Comparison of ENCODE assay signal across 2 cellular contexts in the genomic region with DNA sequence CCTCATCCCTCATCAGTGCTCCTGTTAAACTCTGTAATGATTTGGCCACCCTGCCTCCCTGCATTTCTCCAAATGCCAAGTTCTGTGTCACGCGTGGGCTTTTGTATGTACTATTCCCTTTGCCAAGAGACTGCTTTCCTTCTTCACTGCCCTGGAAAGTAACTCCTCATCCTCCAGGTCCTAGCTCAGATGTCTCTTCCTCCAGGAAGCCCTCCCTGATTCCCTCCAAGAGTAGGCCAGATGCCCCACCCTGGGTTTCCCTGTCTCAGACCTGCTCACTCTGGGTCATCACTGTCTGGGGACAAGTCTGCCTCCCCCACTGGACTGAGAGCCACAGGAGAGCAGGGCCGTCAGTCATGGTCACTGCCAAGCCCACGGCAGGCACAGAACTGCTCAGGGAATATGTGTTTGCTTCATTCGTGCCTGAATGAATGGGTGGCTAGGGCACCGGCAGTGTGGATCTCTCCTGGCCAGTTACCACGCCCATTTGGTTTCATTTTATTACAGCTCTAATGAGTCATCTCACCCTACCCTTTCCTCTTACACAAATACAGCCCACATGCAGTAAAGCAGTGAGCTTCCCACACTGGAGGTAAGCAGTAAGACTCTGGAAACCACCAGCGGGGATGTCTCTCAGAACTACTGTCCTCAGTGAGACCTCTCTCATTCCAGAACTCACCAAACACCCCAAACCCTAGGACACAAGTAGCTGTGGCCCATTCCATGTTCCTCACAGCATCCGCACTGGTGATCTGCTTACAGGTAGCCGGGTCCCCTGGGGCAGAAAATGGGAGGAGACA.
TF ChIP-seq lines count a peak whose summit lies in the region.

No MANE protein-coding gene starts in this region.

TF ChIP-seq in HEK293, 187 proteins besides CTCF, POLR2A, EP300 and RAD21 (continued from another document and continues in another):
- TF ChIP-seq PRDM1 (tag by site-specific recombination; IDR thresholded peaks at IDR 0.05), result 0 out of 2 replicates have a peak, but pooled peaks have one; percentile 55
- TF ChIP-seq, protein P1, sequence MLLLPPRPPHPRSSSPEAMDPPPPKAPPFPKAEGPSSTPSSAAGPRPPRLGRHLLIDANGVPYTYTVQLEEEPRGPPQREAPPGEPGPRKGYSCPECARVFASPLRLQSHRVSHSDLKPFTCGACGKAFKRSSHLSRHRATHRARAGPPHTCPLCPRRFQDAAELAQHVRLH (tag by site-specific recombination; IDR thresholded peaks at IDR 0.05), result no peak
- TF ChIP-seq, protein P2, sequence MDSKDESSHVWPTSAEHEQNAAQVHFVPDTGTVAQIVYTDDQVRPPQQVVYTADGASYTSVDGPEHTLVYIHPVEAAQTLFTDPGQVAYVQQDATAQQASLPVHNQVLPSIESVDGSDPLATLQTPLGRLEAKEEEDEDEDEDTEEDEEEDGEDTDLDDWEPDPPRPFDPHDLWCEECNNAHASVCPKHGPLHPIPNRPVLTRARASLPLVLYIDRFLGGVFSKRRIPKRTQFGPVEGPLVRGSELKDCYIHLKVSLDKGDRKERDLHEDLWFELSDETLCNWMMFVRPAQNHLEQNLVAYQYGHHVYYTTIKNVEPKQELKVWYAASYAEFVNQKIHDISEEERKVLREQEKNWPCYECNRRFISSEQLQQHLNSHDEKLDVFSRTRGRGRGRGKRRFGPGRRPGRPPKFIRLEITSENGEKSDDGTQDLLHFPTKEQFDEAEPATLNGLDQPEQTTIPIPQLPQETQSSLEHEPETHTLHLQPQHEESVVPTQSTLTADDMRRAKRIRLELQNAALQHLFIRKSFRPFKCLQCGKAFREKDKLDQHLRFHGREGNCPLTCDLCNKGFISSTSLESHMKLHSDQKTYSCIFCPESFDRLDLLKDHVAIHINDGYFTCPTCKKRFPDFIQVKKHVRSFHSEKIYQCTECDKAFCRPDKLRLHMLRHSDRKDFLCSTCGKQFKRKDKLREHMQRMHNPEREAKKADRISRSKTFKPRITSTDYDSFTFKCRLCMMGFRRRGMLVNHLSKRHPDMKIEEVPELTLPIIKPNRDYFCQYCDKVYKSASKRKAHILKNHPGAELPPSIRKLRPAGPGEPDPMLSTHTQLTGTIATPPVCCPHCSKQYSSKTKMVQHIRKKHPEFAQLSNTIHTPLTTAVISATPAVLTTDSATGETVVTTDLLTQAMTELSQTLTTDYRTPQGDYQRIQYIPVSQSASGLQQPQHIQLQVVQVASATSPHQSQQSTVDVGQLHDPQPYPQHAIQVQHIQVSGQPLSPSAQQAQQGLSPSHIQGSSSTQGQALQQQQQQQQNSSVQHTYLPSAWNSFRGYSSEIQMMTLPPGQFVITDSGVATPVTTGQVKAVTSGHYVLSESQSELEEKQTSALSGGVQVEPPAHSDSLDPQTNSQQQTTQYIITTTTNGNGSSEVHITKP (tag by site-specific recombination; IDR thresholded peaks at IDR 0.05), result peak; percentile 76
- 0 out of 2 replicates have a peak, but pooled peaks have one; percentile 21 for TF ChIP-seq SCRT1 (tag by site-specific recombination; IDR thresholded peaks at IDR 0.05; ENCODE audit: borderline replicate concordance)
- TF ChIP-seq TRIM28 (IDR thresholded peaks at IDR 0.05; ENCODE audit: borderline replicate concordance, low read length), result no peak
- no peak for TF ChIP-seq ZNF792 (tag by site-specific recombination; IDR thresholded peaks at IDR 0.05)
- peak; percentile 89 for TF ChIP-seq ZFHX2 (tag by site-specific recombination; conservative IDR thresholded peaks at IDR 0.05)
- TF ChIP-seq ZNF654 (tag by site-specific recombination; IDR thresholded peaks at IDR 0.05; ENCODE audit: low read depth), result no peak
- TF ChIP-seq ZBTB20 (tag by site-specific recombination; IDR thresholded peaks at IDR 0.05), result peak; percentile 87
- peak; percentile 78 for TF ChIP-seq ZNF366 (tag by site-specific recombination; conservative IDR thresholded peaks at IDR 0.05)
- TF ChIP-seq ZNF391 (tag by site-specific recombination; IDR thresholded peaks at IDR 0.05; ENCODE audit: borderline replicate concordance, low read depth), result peak; percentile 9; the same call in 1 of the 2 replicates
- peak; percentile 67 for TF ChIP-seq ZBTB48 (tag by site-specific recombination; IDR thresholded peaks at IDR 0.05)
- TF ChIP-seq ZNF600 (tag by site-specific recombination; IDR thresholded peaks at IDR 0.05), result peak; percentile 85
- peak; percentile 76 for TF ChIP-seq KLF1 (tag by site-specific recombination; IDR thresholded peaks at IDR 0.05)
- peak; percentile 97 for TF ChIP-seq ZNF335 (tag by site-specific recombination; conservative IDR thresholded peaks at IDR 0.05)
- TF ChIP-seq GLIS1 (tag by site-specific recombination; IDR thresholded peaks at IDR 0.05), result peak; percentile 76
- peak; percentile 63 for TF ChIP-seq SP7 (tag by site-specific recombination; IDR thresholded peaks at IDR 0.05)
- TF ChIP-seq IKZF3 (tag by site-specific recombination; IDR thresholded peaks at IDR 0.05), result peak; percentile 34; the same call in 1 of the 2 replicates
- TF ChIP-seq KLF8 (tag by site-specific recombination; IDR thresholded peaks at IDR 0.05), result peak; percentile 46; the same call in 1 of the 2 replicates
- TF ChIP-seq SP3 (tag by site-specific recombination; IDR thresholded peaks at IDR 0.05), result peak; percentile 53
- 0 out of 2 replicates have a peak, but pooled peaks have one; percentile 14 for TF ChIP-seq ZNF2 (tag by site-specific recombination; IDR thresholded peaks at IDR 0.05)
- no peak for TF ChIP-seq ZNF140 (tag by site-specific recombination; IDR thresholded peaks at IDR 0.05)
- peak; percentile 54; the same call in 1 of the 2 replicates for TF ChIP-seq ZEB2 (tag by site-specific recombination; IDR thresholded peaks at IDR 0.05)
- TF ChIP-seq, protein P3, sequence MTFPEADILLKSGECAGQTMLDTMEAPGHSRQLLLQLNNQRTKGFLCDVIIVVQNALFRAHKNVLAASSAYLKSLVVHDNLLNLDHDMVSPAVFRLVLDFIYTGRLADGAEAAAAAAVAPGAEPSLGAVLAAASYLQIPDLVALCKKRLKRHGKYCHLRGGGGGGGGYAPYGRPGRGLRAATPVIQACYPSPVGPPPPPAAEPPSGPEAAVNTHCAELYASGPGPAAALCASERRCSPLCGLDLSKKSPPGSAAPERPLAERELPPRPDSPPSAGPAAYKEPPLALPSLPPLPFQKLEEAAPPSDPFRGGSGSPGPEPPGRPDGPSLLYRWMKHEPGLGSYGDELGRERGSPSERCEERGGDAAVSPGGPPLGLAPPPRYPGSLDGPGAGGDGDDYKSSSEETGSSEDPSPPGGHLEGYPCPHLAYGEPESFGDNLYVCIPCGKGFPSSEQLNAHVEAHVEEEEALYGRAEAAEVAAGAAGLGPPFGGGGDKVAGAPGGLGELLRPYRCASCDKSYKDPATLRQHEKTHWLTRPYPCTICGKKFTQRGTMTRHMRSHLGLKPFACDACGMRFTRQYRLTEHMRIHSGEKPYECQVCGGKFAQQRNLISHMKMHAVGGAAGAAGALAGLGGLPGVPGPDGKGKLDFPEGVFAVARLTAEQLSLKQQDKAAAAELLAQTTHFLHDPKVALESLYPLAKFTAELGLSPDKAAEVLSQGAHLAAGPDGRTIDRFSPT (tag by site-specific recombination; IDR thresholded peaks at IDR 0.05), result peak; percentile 33; the same call in 1 of the 2 replicates
- peak; percentile 57; the same call in 1 of the 2 replicates for TF ChIP-seq ZNF24 (tag by site-specific recombination; IDR thresholded peaks at IDR 0.05)
- TF ChIP-seq ZNF221 (tag by site-specific recombination; IDR thresholded peaks at IDR 0.05; ENCODE audit: borderline replicate concordance), result no peak
- no peak for TF ChIP-seq ZNF214 (tag by site-specific recombination; IDR thresholded peaks at IDR 0.05; ENCODE audit: borderline replicate concordance)

TF ChIP-seq in SK-N-SH treated with all-trans-retinoic acid at 6 μM for 48 hours, 23 proteins besides CTCF, POLR2A, EP300 and RAD21 (continued from another document):
- TF ChIP-seq RARB (CRISPR knock-in tag; IDR thresholded peaks at IDR 0.05) (no peak), ZNF8 (CRISPR knock-in tag; IDR thresholded peaks at IDR 0.05) (no peak), ARNTL (CRISPR knock-in tag; IDR thresholded peaks at IDR 0.05; ENCODE audit: borderline replicate concordance, low read depth) (no peak), PPARA (CRISPR knock-in tag; IDR thresholded peaks at IDR 0.05; ENCODE audit: borderline replicate concordance) (no peak)
